ENCODE assay signal across 23 cellular contexts in the genomic region with DNA sequence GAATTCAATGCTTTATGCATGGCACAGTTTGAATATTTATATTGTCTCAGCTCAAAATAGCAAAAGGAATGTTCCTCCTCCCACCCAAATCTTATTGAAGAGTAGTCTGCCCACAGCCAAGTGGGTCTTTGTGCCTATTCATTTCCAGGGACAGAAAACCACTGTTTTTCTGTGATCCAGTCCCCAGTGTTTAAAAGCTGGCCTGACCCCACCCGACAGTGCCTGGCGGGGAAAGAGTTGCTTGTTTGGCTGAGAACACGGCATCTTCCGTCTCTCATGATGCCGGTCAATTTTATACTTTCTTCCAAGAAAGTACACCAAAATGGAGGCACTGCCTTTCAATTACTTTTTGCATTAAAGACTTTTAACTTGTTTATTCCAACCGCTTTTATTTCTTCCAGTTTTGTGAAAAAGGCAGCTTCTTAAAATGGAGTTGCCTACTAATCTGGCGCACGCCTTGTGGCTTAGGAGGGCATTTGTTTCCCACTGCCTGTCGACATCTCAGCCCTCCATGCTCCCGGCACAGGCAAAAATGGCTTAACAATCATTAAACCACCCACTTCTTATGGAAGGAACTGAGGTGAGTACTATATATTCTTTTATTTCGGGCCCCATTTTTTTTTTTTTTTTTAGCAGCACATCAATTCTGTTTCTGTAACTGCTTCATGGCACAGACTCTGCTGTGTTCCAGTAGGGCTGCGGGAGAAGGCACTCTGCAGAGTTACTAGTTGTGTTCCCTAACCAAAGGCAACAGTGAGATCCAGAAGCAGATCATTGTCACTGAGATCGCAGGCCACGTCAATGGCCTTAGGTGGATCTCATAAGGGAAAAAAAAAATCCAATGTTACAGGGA. TPM values are rescaled to one million over a fixed set of nuclear protein-coding genes. Genes with fewer than 3 reads are reported as not detected.
DNase-seq lines count a peak whose midpoint lies in the region; ATAC-seq and TF ChIP-seq lines count a peak whose summit lies in the region.
"Had no signal": no experiment of that assay in that cellular context is flagged by ENCODE, and none has a peak within 500 bp of the region (broad histone marks: within the 10 kb centered on the region; RNA-seq: fewer than 3 reads in every experiment).

No MANE protein-coding gene starts in this region.

- no peaks in the 10 kb centered on the region for H3K9me3 ChIP-seq in GM23248 (ENCODE audit: low read depth)
- no peaks in the 10 kb centered on the region for H3K9me3 ChIP-seq in sigmoid colon
- H3K9me3 ChIP-seq in smooth muscle cell (replicated peaks; ENCODE audit: low read depth) = no peaks in the 10 kb centered on the region
- H3K9me3 ChIP-seq: breast epithelium, testis had no signal

- no peak for TF ChIP-seq EP300 in sigmoid colon (IDR thresholded peaks at IDR 0.05)

- H2AFZ ChIP-seq in GM23248 = peak overlapping the region; percentile 32
- no peak overlapping the region for H2AFZ ChIP-seq in smooth muscle cell (ENCODE audit: low read depth)

- no peak for TF ChIP-seq POLR2A in sigmoid colon (IDR thresholded peaks at IDR 0.05)

- ATAC-seq in GM21825 (IDR thresholded peaks at IDR 0.05; ENCODE audit: unreplicated experiment) (no peak), HG03439 (IDR thresholded peaks at IDR 0.05; ENCODE audit: unreplicated experiment) (no peak)
- ATAC-seq: foreskin keratinocyte; naive thymus-derived CD8-positive, alpha-beta T cell had no signal

- peak overlapping the region; percentile 61 for H3K27ac ChIP-seq in GM23248
- peak overlapping the region; percentile 18 to 39 (median 26) for H3K27ac ChIP-seq in sigmoid colon
- H3K27ac ChIP-seq in smooth muscle cell (ENCODE audit: low read depth) = no peak overlapping the region
- H3K27ac ChIP-seq: epithelial cell of prostate, foreskin keratinocyte, VCaP had no signal

- peak overlapping the region; percentile 29; the same call in 1 of the 2 replicates for H3K9ac ChIP-seq in GM23248
- H3K9ac ChIP-seq in smooth muscle cell (ENCODE audit: low read depth) = no peak overlapping the region

- peak overlapping the region; percentile 19 for H3K4me2 ChIP-seq in GM23248 (ENCODE audit: unreplicated experiment)
- no peak overlapping the region for H3K4me2 ChIP-seq in smooth muscle cell

- in situ Hi-C loops in GM23248 (cut with MboI) = no loop called here

- no peaks in the 10 kb centered on the region for H3K27me3 ChIP-seq in GM23248 (replicated peaks; ENCODE audit: insufficient read depth)
- H3K27me3 ChIP-seq in sigmoid colon = no peaks in the 10 kb centered on the region
- H3K27me3 ChIP-seq in smooth muscle cell (ENCODE audit: low read depth) = no peaks in the 10 kb centered on the region
- H3K27me3 ChIP-seq: breast epithelium, foreskin keratinocyte, testis had no signal

- H3F3A ChIP-seq in GM23248 (ENCODE audit: insufficient read depth) = peaks cover 30% of the 10 kb centered on the region
- H3F3A ChIP-seq in smooth muscle cell (ENCODE audit: low read depth) = no peaks in the 10 kb centered on the region

- H3K36me3 ChIP-seq in GM23248 (ENCODE audit: low read depth) (no peaks in the 10 kb centered on the region), sigmoid colon (peaks cover 0 to 23% (median 0%) of the 10 kb centered on the region in 4 donors), smooth muscle cell (ENCODE audit: low read depth) (no peaks in the 10 kb centered on the region)
- H3K36me3 ChIP-seq: breast epithelium had no signal

- H3K79me2 ChIP-seq in GM23248 (ENCODE audit: insufficient read depth) = no peaks in the 10 kb centered on the region
- H3K79me2 ChIP-seq in smooth muscle cell (ENCODE audit: low read depth) = no peaks in the 10 kb centered on the region

- H4K20me1 ChIP-seq in GM23248 (ENCODE audit: insufficient read depth) = no peaks in the 10 kb centered on the region
- no peaks in the 10 kb centered on the region for H4K20me1 ChIP-seq in smooth muscle cell (ENCODE audit: low read depth)

- H3K9me2 ChIP-seq in GM23248 (ENCODE audit: insufficient read depth) = no peaks in the 10 kb centered on the region

- H3K4me1 ChIP-seq in GM23248 (ENCODE audit: insufficient read depth) (peaks cover 26% of the 10 kb centered on the region), sigmoid colon (no peaks in the 10 kb centered on the region), smooth muscle cell (ENCODE audit: low read depth) (no peaks in the 10 kb centered on the region)
- H3K4me1 ChIP-seq: breast epithelium, foreskin keratinocyte had no signal

- DNase-seq in GM23248 = no peak
- peak in 35 of 58 donors; percentile 18 to 86 (median 44) for DNase-seq in anterior cingulate cortex (lab: John Stamatoyannopoulos, UW)
- DNase-seq in inferior parietal cortex (ENCODE audit: extremely low spot score) = peak; percentile 75
- DNase-seq in sigmoid colon = no peak
- DNase-seq in DMS153 (lab: John Stamatoyannopoulos, UW) = no peak
- no peak for DNase-seq in smooth muscle cell (lab: John Stamatoyannopoulos, UW; ENCODE audit: unreplicated experiment)
- DNase-seq: activated CD8-positive, alpha-beta memory T cell treated with anti-CD3 and anti-CD28 coated beads, Interleukin-2, amount 50 U/mL, for 4 hours; activated naive CD8-positive, alpha-beta T cell treated with anti-CD3 and anti-CD28 coated beads, Interleukin-2, amount 10 ng/mL, durations not matched to agents 7 days and 5 days; DMS 273 treated with DMSO at 0.1 percent for 48 hours; foreskin keratinocyte; GDM1; KG1; naive thymus-derived CD8-positive, alpha-beta T cell; NCI-H1930; NCI-H2227 treated with DMSO at 0.1 percent for 48 hours; NCI-H774; stimulated activated CD4-positive, alpha-beta T cell treated with anti-CD3 and anti-CD28 coated beads, Interleukin-12 subunit alpha, Interleukin-12 subunit beta, amount 100 ng/mL, for 4 hours; testis had no signal

- WGBS in GM23248 (ENCODE audit: low coverage in 1 of 2, low lambda C conversion rate in 2 of 2, missing lambda C conversion rate in 2 of 2), 2 experiments = 27 to 31% methylated on average over 14 of the region's 14 CpGs
- WGBS in sigmoid colon, 2 donors = 95 to 96% methylated on average over 14 of the region's 14 CpGs
- 96% methylated on average over 14 of the region's 14 CpGs for WGBS in smooth muscle cell (ENCODE audit: low lambda C conversion rate)

- no peak overlapping the region for H3K4me3 ChIP-seq in GM23248
- no peak overlapping the region for H3K4me3 ChIP-seq in sigmoid colon
- no peak overlapping the region for H3K4me3 ChIP-seq in smooth muscle cell
- H3K4me3 ChIP-seq: breast epithelium, testis had no signal

- TF ChIP-seq CTCF in sigmoid colon (IDR thresholded peaks at IDR 0.05) (no peak), smooth muscle cell (IDR thresholded peaks at IDR 0.05; ENCODE audit: borderline replicate concordance, insufficient read depth, poor library complexity, severe bottlenecking) (no peak)

- intact Hi-C loops in sigmoid colon (cut with DNase I) = no loop called here

RNA-seq across cellular contexts. Expression of a gene that starts 52.2 kb away (rescaled TPM):
- total RNA-seq in GM23248 (2014; rRNA removed; shearing (Covaris generic)) = 10.4 and 13.2 TPM in 2 replicates
- polyA plus RNA-seq in GM23248 (2016; fragmentation: Nextera tagmentation; extraction: Ambion mirVana) = 15.7 and 17.2 TPM in 2 replicates
- 10 to 100 TPM; 12.5 to 23.5 (median 18.6) TPM for total RNA-seq in sigmoid colon
- polyA plus RNA-seq in sigmoid colon = 1 to 10 TPM; 2.5 to 9.0 (median 5.6) TPM
- total RNA-seq in smooth muscle cell = 12.1 and 13.5 TPM in 2 replicates
- 26.8 and 28.9 TPM in 2 replicates for polyA plus RNA-seq in smooth muscle cell

Comparison
In these comparisons a context has a peak if more than half of its experiments do, and no peak if none do; other contexts are left out.
1. DNase-seq: peak in anterior cingulate cortex (35 of 58) and inferior parietal cortex (single experiment); none in GM23248 (single experiment), sigmoid colon (single experiment), DMS153 (single experiment) and smooth muscle cell (single experiment).